Comparison of ENCODE assay signal across 8 cellular contexts in the genomic region with DNA sequence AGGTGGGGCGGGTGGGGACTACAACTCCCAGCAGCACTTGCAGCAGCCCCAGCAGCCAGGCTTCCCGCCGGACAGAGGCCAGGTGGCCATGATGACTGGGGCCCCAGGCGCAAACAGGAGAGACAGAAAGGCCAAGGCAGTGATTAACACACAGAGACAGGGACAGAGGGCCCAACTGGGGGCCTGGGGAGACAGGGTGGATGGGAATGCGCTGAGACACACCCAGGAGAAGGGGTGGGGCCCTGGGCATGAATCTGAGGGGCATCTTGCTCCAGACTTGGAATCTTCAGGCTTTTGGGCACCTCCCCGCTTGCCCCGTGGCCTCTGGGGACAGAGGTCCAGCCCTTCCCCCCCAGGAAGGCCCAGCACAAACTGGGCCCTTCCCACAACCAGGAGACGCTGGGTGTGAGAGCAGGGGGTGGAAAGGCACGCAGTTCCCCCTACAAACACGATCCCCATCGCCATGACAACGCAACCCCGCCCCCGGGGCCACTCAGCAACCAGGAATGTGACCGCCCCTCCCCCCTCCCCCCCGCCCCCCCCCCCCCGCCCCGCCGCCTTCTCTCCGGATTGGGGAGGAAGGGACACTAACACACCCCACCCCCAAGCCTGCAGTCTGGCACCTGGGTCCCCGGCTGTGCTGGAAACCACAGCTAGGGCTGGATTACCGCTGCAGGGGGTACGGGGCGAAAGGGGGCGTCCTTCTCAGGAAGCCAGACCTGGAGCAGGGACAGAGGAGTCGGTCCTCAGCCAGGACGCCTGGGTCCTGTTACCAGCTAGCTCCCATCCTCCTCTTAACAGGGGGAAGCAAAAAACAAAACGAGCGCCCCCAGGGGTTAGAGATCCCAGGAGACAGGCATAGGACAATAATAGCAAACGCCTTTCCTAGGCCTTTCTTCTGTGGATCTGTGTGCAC. TPM values are rescaled to one million over a fixed set of nuclear protein-coding genes. Genes with fewer than 3 reads are reported as not detected.
A peak's percentile ranks its signal among the peaks of the same experiment; 100 is the strongest.
DNase-seq lines count a peak whose midpoint lies in the region; ATAC-seq and TF ChIP-seq lines count a peak whose summit lies in the region.

No MANE protein-coding gene starts in this region.

- intact Hi-C loops in heart right ventricle (cut with DNase I) (loop anchor here in 1 of 10 donors (10.0 kb wide), 1 partner anchor 242 kb away; a partner anchor contains a TSS), ovary (cut with DNase I) (no loop called here)

- H3K27ac ChIP-seq in heart right ventricle (peak overlapping the region; percentile 94 to 100 (median 100)), ovary (peak overlapping the region; percentile 93 to 96)

- no peaks in the 10 kb centered on the region for H3K27me3 ChIP-seq in heart right ventricle
- no peaks in the 10 kb centered on the region for H3K27me3 ChIP-seq in ovary

- peak; percentile 85 for TF ChIP-seq POLR2A in ovary (IDR thresholded peaks at IDR 0.05)

- H3K9ac ChIP-seq in ES-I3 (ENCODE audit: low read depth, low read length), result peak overlapping the region; percentile 97

- 0 to 2% methylated on average over 20 to 26 of the region's 30 CpGs for WGBS in heart right ventricle, 2 donors
- WGBS in ovary, 3 donors, result 2% methylated on average over 20 to 25 of the region's 30 CpGs

- TF ChIP-seq CTCF in heart right ventricle (IDR thresholded peaks at IDR 0.05) (peak in 3 of 9 donors; percentile 24 to 37 (median 27)), ovary (IDR thresholded peaks at IDR 0.05) (peak in 1 of 3 donors; percentile 29)

- H3K4me1 ChIP-seq in ES-I3 (ENCODE audit: insufficient read depth, low read length), result peaks cover 41% of the 10 kb centered on the region
- peaks cover 35 to 66% (median 54%) of the 10 kb centered on the region in 9 donors for H3K4me1 ChIP-seq in heart right ventricle
- H3K4me1 ChIP-seq in ovary (ENCODE audit: insufficient read depth), result peaks cover 23% of the 10 kb centered on the region

- H3K4me3 ChIP-seq in heart right ventricle (peak overlapping the region; percentile 47 to 99 (median 97)), ovary (peak overlapping the region; percentile 66)

- DNase-seq in M059J (ENCODE audit: low read depth) (peak; percentile 94), SHP77 treated with DMSO at 0.1 percent for 48 hours (lab: John Stamatoyannopoulos, UW) (peak; percentile 89), anterior cingulate cortex (lab: John Stamatoyannopoulos, UW) (peak in 57 of 58 donors; percentile 26 to 86 (median 74)), heart right ventricle (peak; percentile 92 to 97), ovary (peak; percentile 95 to 99 (median 98))

- H3K9me3 ChIP-seq in ES-I3 (ENCODE audit: control insufficient read depth, insufficient read depth, low read length) (no peaks in the 10 kb centered on the region), heart right ventricle (no peaks in the 10 kb centered on the region), ovary (no peaks in the 10 kb centered on the region)

- no peaks in the 10 kb centered on the region; the same call in 1 of the 2 replicates for H3K36me3 ChIP-seq in ES-I3 (ENCODE audit: insufficient read depth, low read length)
- peaks cover 0 to 33% (median 21%) of the 10 kb centered on the region in 9 donors for H3K36me3 ChIP-seq in heart right ventricle
- no peaks in the 10 kb centered on the region for H3K36me3 ChIP-seq in ovary

- peak; percentile 60 to 82 (median 69) for ATAC-seq in heart right ventricle
- no peak for ATAC-seq in GM21786 (IDR thresholded peaks at IDR 0.05; ENCODE audit: unreplicated experiment)
- ATAC-seq in HG03565 (IDR thresholded peaks at IDR 0.05; ENCODE audit: unreplicated experiment), result no peak

- TF ChIP-seq EP300 in ovary (IDR thresholded peaks at IDR 0.05), result no peak

RNA-seq across cellular contexts. Expression of a gene that starts 4.5 kb away (rescaled TPM):
- 211 and 264 TPM in 2 replicates for total RNA-seq in M059J (2014; rRNA removed; shearing (Covaris generic))
- total RNA-seq in heart right ventricle (100 to 1,000 TPM; 135 to 202 (median 148) TPM), ovary (100 to 1,000 TPM in 6 of 7 donors, 10 to 100 TPM in 1; 81.1 to 175 (median 146) TPM)
- polyA plus RNA-seq in heart right ventricle (100 to 1,000 TPM in 1 of 2 donors, 10 to 100 TPM in 1; 69.8 to 126 TPM), ovary (100 to 1,000 TPM; 104 to 184 TPM)

RNA-seq across cellular contexts. Expression of a gene that starts 6.1 kb away (rescaled TPM):
- total RNA-seq in M059J (2014; rRNA removed; shearing (Covaris generic)), result 48.1 and 61.7 TPM in 2 replicates
- 100 to 1,000 TPM in 2 of 10 donors, 10 to 100 TPM in 8; 70.3 to 105 (median 86.7) TPM for total RNA-seq in heart right ventricle
- polyA plus RNA-seq in heart right ventricle, result 100 to 1,000 TPM; 157 to 250 TPM
- 10 to 100 TPM; 23.1 to 83.3 (median 61.8) TPM for total RNA-seq in ovary
- 100 to 1,000 TPM in 1 of 2 donors, 10 to 100 TPM in 1; 71.3 to 173 TPM for polyA plus RNA-seq in ovary

RNA-seq across cellular contexts. Expression of a gene that starts 18.4 kb away (rescaled TPM):
- 27.0 and 27.8 TPM in 2 replicates for total RNA-seq in M059J (2014; rRNA removed; shearing (Covaris generic))
- total RNA-seq in heart right ventricle (10 to 100 TPM; 10.5 to 17.5 (median 15.2) TPM), ovary (10 to 100 TPM; 11.7 to 33.8 (median 26.1) TPM)
- polyA plus RNA-seq in heart right ventricle (10 to 100 TPM in 1 of 2 donors, 1 to 10 TPM in 1; 5.7 to 11.3 TPM), ovary (10 to 100 TPM; 13.6 to 58.7 TPM)

RNA-seq across cellular contexts. Expression of a gene that starts 18.7 kb away (rescaled TPM):
- 12.2 and 23.3 TPM in 2 replicates for total RNA-seq in M059J (2014; rRNA removed; shearing (Covaris generic))
- 10 to 100 TPM; 12.8 to 18.8 (median 15.2) TPM for total RNA-seq in heart right ventricle
- 10 to 100 TPM; 17.0 to 45.2 TPM for polyA plus RNA-seq in heart right ventricle
- total RNA-seq in ovary, result 10 to 100 TPM; 22.4 to 39.6 (median 33.2) TPM
- 10 to 100 TPM; 18.1 to 33.2 TPM for polyA plus RNA-seq in ovary

RNA-seq across cellular contexts. Expression of a gene that starts 20.4 kb away (rescaled TPM):
- 38.4 and 41.9 TPM in 2 replicates for total RNA-seq in M059J (2014; rRNA removed; shearing (Covaris generic))
- total RNA-seq in heart right ventricle (10 to 100 TPM; 32.1 to 56.9 (median 44.2) TPM), ovary (10 to 100 TPM; 24.7 to 65.2 (median 50.9) TPM)
- polyA plus RNA-seq in heart right ventricle (10 to 100 TPM; 40.6 to 53.4 TPM), ovary (10 to 100 TPM; 38.6 to 72.5 TPM)

Comparison
In these comparisons a context has a peak if more than half of its experiments do, and no peak if none do; other contexts are left out.
1. ATAC-seq: peak in heart right ventricle (8 of 8); none in GM21786 (single experiment) and HG03565 (single experiment).
2. Peak in every context shown above with its lines, with median percentiles within 50 percentile points of each other: DNase-seq.